In the genomic region with DNA sequence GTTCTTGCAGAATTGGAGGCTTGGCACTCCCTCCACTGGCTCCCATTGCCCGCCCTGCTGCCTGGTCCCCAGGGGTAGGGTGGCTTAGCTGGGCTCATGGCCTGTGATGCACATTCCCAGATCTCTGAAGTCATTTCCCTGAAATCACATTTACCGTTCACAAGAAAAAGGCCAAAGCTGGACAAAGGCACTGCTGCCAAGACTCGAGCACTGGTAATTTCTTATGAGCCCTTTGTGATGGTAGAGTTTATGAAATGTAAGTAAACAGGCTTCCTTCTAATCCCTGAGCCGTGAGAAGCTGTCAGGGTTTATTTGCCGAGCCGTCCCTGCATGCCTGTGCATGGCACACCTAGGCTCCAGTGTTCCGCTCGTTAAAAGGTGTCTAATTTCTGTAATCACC, we compare ENCODE assay signal across 29 cellular contexts.
"Had no signal": no experiment of that assay in that cellular context is flagged by ENCODE, and none has a peak within 500 bp of the region (broad histone marks: within the 10 kb centered on the region; RNA-seq: fewer than 3 reads in every experiment).

No MANE protein-coding gene starts in this region.

- H3K27me3 ChIP-seq: brain microvascular endothelial cell, MG63 had no signal

- DNase-seq: activated CD4-positive, alpha-beta T cell treated with anti-CD3 and anti-CD28 coated beads for 48 hours; activated CD4-positive, alpha-beta T cell treated with anti-CD3 and anti-CD28 coated beads, Interleukin-2, amount 50 U/mL, for 4 hours; activated CD4-positive, CD25-positive, alpha-beta regulatory T cell treated with anti-CD3 and anti-CD28 coated beads, Interleukin-2, amount 50 U/mL, for 72 hours; activated CD8-positive, alpha-beta memory T cell treated with anti-CD3 and anti-CD28 coated beads, Interleukin-2, amount 50 U/mL, for 48 hours; activated CD8-positive, alpha-beta T cell treated with anti-CD3 and anti-CD28 coated beads, Interleukin-2, amount 10 ng/mL, durations not matched to agents 7 days and 5 days; activated effector memory CD4-positive, alpha-beta T cell treated with Interleukin-2 at 50 U/mL for 16 hours; activated naive CD4-positive, alpha-beta T cell treated with Interleukin-2 at 50 U/mL for 16 hours; activated naive CD8-positive, alpha-beta T cell treated with anti-CD3 and anti-CD28 coated beads, Interleukin-2, amount 50 U/mL, for 24 hours; activated T-cell treated with anti-CD3 and anti-CD28 coated beads, Interleukin-2, amount 50 U/mL, for 24 hours; amniotic stem cell; brain microvascular endothelial cell; MG63; MV-4-11; NCI-H1105; NCI-H1436; NCI-H1694 treated with DMSO at 0.1 percent for 48 hours; NCI-H2081; NCI-H2227 treated with DMSO at 0.1 percent for 48 hours; NCI-H446 treated with DMSO at 0.1 percent for 48 hours; NCI-H524 treated with DMSO at 0.1 percent for 48 hours; NCI-H748 treated with DMSO at 0.1 percent for 48 hours; NK-92 treated with Interleukin-12 subunit alpha and Interleukin-12 subunit beta, amount 100 ng/mL, for 24 hours; OCI-M1; RPMI8226; T-helper 1 cell had no signal

- H3K27ac ChIP-seq: brain microvascular endothelial cell, SK-N-MC had no signal

- H3K4me3 ChIP-seq: MG63, SK-N-MC had no signal

- H3K36me3 ChIP-seq: brain microvascular endothelial cell had no signal

- ATAC-seq: activated CD8-positive, alpha-beta T cell treated with anti-CD3 and anti-CD28 coated beads, Interleukin-2, amount 10 ng/mL, durations not matched to agents 7 days and 5 days; activated naive CD4-positive, alpha-beta T cell treated with anti-CD3 and anti-CD28 coated beads, Interleukin-2, amount 50 U/mL, for 72 hours; Panc1; Right ventricle myocardium inferior had no signal

- H3K9me3 ChIP-seq: MG63 had no signal
